Comparison of ENCODE assay signal across 17 cellular contexts in genomic region chr21:31878831-31879230, GRCh38.
"Had no signal": no experiment of that assay in that cellular context is flagged by ENCODE, and none has a peak within 500 bp of the region (broad histone marks: within the 10 kb centered on the region; RNA-seq: fewer than 3 reads in every experiment).

No MANE protein-coding gene starts in this region.

- H3K36me3 Mint-ChIP-seq: activated naive CD8-positive, alpha-beta T cell; memory B cell; natural killer cell treated with Interleukin-12 subunit alpha and Interleukin-12 subunit beta and Interleukin-15 and Interleukin-18, amount 100 ng/mL, for 72 hours had no signal

- H3K4me1 Mint-ChIP-seq: activated CD4-positive, alpha-beta memory T cell treated with anti-CD3 and anti-CD28 coated beads, Interleukin-2, amount 10 ng/mL, durations not matched to agents 7 days and 5 days had no signal

- H3K27ac Mint-ChIP-seq: activated CD4-positive, alpha-beta memory T cell treated with anti-CD3 and anti-CD28 coated beads, Interleukin-2, amount 10 ng/mL, durations not matched to agents 7 days and 5 days; activated naive CD8-positive, alpha-beta T cell; effector memory CD8-positive, alpha-beta T cell; memory B cell; natural killer cell treated with Interleukin-12 subunit alpha and Interleukin-12 subunit beta and Interleukin-15 and Interleukin-18, amount 100 ng/mL, for 72 hours; stimulated activated naive CD8-positive, alpha-beta T cell treated with anti-CD3 and anti-CD28 coated beads, Interleukin-15, amount 100 ng/mL, for 72 hours; T-helper 1 cell treated with Interleukin-12 subunit alpha and Interleukin-12 subunit beta and Interleukin-4 antibody, amounts not matched to agents 30 μg/mL and 1 μg/mL, for 36 hours had no signal

- ATAC-seq: effector memory CD8-positive, alpha-beta T cell; natural killer cell treated with Interleukin-12 subunit alpha and Interleukin-12 subunit beta and Interleukin-15 and Interleukin-18, amount 100 ng/mL, for 72 hours; stimulated activated naive CD8-positive, alpha-beta T cell treated with anti-CD3 and anti-CD28 coated beads, Interleukin-15, amount 100 ng/mL, for 72 hours had no signal

- DNase-seq: activated CD4-positive, alpha-beta memory T cell treated with anti-CD3 and anti-CD28 coated beads, Interleukin-2, amount 10 ng/mL, durations not matched to agents 7 days and 5 days; activated CD4-positive, alpha-beta T cell treated with anti-CD3 and anti-CD28 coated beads for 4 hours; activated gamma-delta T cell; activated T-cell treated with anti-CD3 and anti-CD28 coated beads, Interleukin-2, amount 50 U/mL, for 48 hours; amniotic stem cell; dermis blood vessel endothelial cell; effector memory CD8-positive, alpha-beta T cell; foreskin melanocyte; sigmoid colon; stimulated activated CD4-positive, alpha-beta T cell treated with anti-CD3 and anti-CD28 coated beads, Interleukin-1b, Interleukin-23, amount 100 ng/mL, for 48 hours; stimulated activated naive CD8-positive, alpha-beta T cell treated with anti-CD3 and anti-CD28 coated beads, Interleukin-15, amount 100 ng/mL, for 72 hours had no signal

- H3K9me3 ChIP-seq: prostate gland, sigmoid colon, upper lobe of left lung had no signal

- H3K4me1 ChIP-seq: prostate gland had no signal

- H3K9me3 Mint-ChIP-seq: activated CD4-positive, alpha-beta memory T cell treated with anti-CD3 and anti-CD28 coated beads, Interleukin-2, amount 10 ng/mL, durations not matched to agents 7 days and 5 days; effector memory CD8-positive, alpha-beta T cell; natural killer cell treated with Interleukin-12 subunit alpha and Interleukin-12 subunit beta and Interleukin-15 and Interleukin-18, amount 100 ng/mL, for 72 hours; stimulated activated naive CD8-positive, alpha-beta T cell treated with anti-CD3 and anti-CD28 coated beads, Interleukin-15, amount 100 ng/mL, for 72 hours had no signal

- H3K27ac ChIP-seq: prostate gland had no signal

- H3K36me3 ChIP-seq: prostate gland, sigmoid colon, upper lobe of left lung had no signal

- H3K4me3 ChIP-seq: prostate gland, sigmoid colon, upper lobe of left lung had no signal

- H3K4me3 Mint-ChIP-seq: activated CD4-positive, alpha-beta memory T cell treated with anti-CD3 and anti-CD28 coated beads, Interleukin-2, amount 10 ng/mL, durations not matched to agents 7 days and 5 days; activated naive CD8-positive, alpha-beta T cell; effector memory CD8-positive, alpha-beta T cell; memory B cell; natural killer cell treated with Interleukin-12 subunit alpha and Interleukin-12 subunit beta and Interleukin-15 and Interleukin-18, amount 100 ng/mL, for 72 hours; stimulated activated naive CD8-positive, alpha-beta T cell treated with anti-CD3 and anti-CD28 coated beads, Interleukin-15, amount 100 ng/mL, for 72 hours; T-helper 1 cell treated with Interleukin-12 subunit alpha and Interleukin-12 subunit beta and Interleukin-4 antibody, amounts not matched to agents 30 μg/mL and 1 μg/mL, for 36 hours had no signal
